Comparison of ENCODE assay signal across 1 cellular context in genomic region chr5:83475540-83476469, GRCh38.
TF ChIP-seq lines count a peak whose summit lies in the region.

No MANE protein-coding gene starts in this region.

TF ChIP-seq in HepG2, 621 proteins besides CTCF, POLR2A, EP300 and RAD21 (continues in another document):
- TF ChIP-seq HNF1A (IDR thresholded peaks at IDR 0.05; ENCODE audit: low read depth) (peak; percentile 85), HNF1A (CRISPR knock-in tag; IDR thresholded peaks at IDR 0.05; ENCODE audit: borderline replicate concordance) (peak; percentile 79; the same call in 1 of the 2 replicates), ATF2 (CRISPR knock-in tag; IDR thresholded peaks at IDR 0.05) (peak; percentile 81; the same call in 1 of the 2 replicates), CEBPG (CRISPR knock-in tag; IDR thresholded peaks at IDR 0.05) (peak; percentile 79), JUN (CRISPR knock-in tag; IDR thresholded peaks at IDR 0.05) (no peak), HOMEZ (CRISPR knock-in tag; IDR thresholded peaks at IDR 0.05; ENCODE audit: low read depth) (peak; percentile 66; the same call in 1 of the 2 replicates), ATF7 (IDR thresholded peaks at IDR 0.05) (peak; percentile 90), ATF7 (CRISPR knock-in tag; IDR thresholded peaks at IDR 0.05) (no peak), HNRNPUL1 (IDR thresholded peaks at IDR 0.05; ENCODE audit: low read depth, low read length) (peak; percentile 69; the same call in 1 of the 2 replicates), CEBPB (IDR thresholded peaks at IDR 0.05; ENCODE audit: borderline replicate concordance, low read depth, low read length) (peak; percentile 80), ZNF644 (CRISPR knock-in tag; IDR thresholded peaks at IDR 0.05; ENCODE audit: low read depth) (0 out of 2 replicates have a peak, but pooled peaks have one; percentile 24), POGZ (CRISPR knock-in tag; IDR thresholded peaks at IDR 0.05) (peak; percentile 52), FOXP1 (IDR thresholded peaks at IDR 0.05) (no peak), FOXP1 (CRISPR knock-in tag; IDR thresholded peaks at IDR 0.05) (peak; percentile 58; the same call in 1 of the 2 replicates), FOXK1 (CRISPR knock-in tag; IDR thresholded peaks at IDR 0.05; ENCODE audit: borderline replicate concordance, low read depth) (peak; percentile 37; the same call in 1 of the 2 replicates), CREB1 (IDR thresholded peaks at IDR 0.05) (peak; percentile 88), CREB1 (CRISPR knock-in tag; IDR thresholded peaks at IDR 0.05) (peak; percentile 82; the same call in 1 of the 2 replicates), MED1 (CRISPR knock-in tag; IDR thresholded peaks at IDR 0.05) (peak; percentile 47; the same call in 1 of the 2 replicates), JUNB (CRISPR knock-in tag; IDR thresholded peaks at IDR 0.05; ENCODE audit: borderline replicate concordance) (no peak), ZNF512B (CRISPR knock-in tag; IDR thresholded peaks at IDR 0.05; ENCODE audit: borderline replicate concordance) (no peak), PAXIP1 (CRISPR knock-in tag; conservative IDR thresholded peaks at IDR 0.05) (peak; percentile 69), HNF4A (CRISPR knock-in tag; IDR thresholded peaks at IDR 0.05) (peak; percentile 80), IKZF4 (CRISPR knock-in tag; IDR thresholded peaks at IDR 0.05; ENCODE audit: borderline replicate concordance, low read depth, not compliant biosample characterization) (no peak), TBX2 (CRISPR knock-in tag; IDR thresholded peaks at IDR 0.05; ENCODE audit: borderline replicate concordance) (no peak), HNF4G (IDR thresholded peaks at IDR 0.05; ENCODE audit: borderline replicate concordance, low read depth, low read length) (0 out of 2 replicates have a peak, but pooled peaks have one; percentile 34), HNF4G (CRISPR knock-in tag; IDR thresholded peaks at IDR 0.05; ENCODE audit: borderline replicate concordance, low read depth) (no peak), CHD4 (IDR thresholded peaks at IDR 0.05; ENCODE audit: borderline replicate concordance, low read length) (peak; percentile 84; the same call in 1 of the 2 replicates), SOX5 (CRISPR knock-in tag; IDR thresholded peaks at IDR 0.05; ENCODE audit: borderline replicate concordance) (peak; percentile 98), ARID3A (IDR thresholded peaks at IDR 0.05; ENCODE audit: low read depth, low read length) (0 out of 2 replicates have a peak, but pooled peaks have one; percentile 44), ZNF503 (CRISPR knock-in tag; IDR thresholded peaks at IDR 0.05) (no peak), ONECUT2 (CRISPR knock-in tag; IDR thresholded peaks at IDR 0.05) (0 out of 2 replicates have a peak, but pooled peaks have one; percentile 14), EED (CRISPR knock-in tag; IDR thresholded peaks at IDR 0.05) (no peak), SSRP1 (CRISPR knock-in tag; IDR thresholded peaks at IDR 0.05) (no peak), SOX6 (IDR thresholded peaks at IDR 0.05) (no peak), SOX6 (CRISPR knock-in tag; IDR thresholded peaks at IDR 0.05) (peak; percentile 97), HMG20A (CRISPR knock-in tag; IDR thresholded peaks at IDR 0.05; ENCODE audit: borderline replicate concordance) (peak; percentile 64; the same call in 1 of the 2 replicates), GATAD2A (CRISPR knock-in tag; IDR thresholded peaks at IDR 0.05) (peak; percentile 76), KDM4B (CRISPR knock-in tag; IDR thresholded peaks at IDR 0.05) (no peak), ZNF337 (CRISPR knock-in tag; IDR thresholded peaks at IDR 0.05; ENCODE audit: borderline replicate concordance, low read depth) (no peak), BCL6 (CRISPR knock-in tag; IDR thresholded peaks at IDR 0.05) (peak; percentile 69), HNF1B (CRISPR knock-in tag; IDR thresholded peaks at IDR 0.05) (peak; percentile 31; the same call in 1 of the 2 replicates), FOXA3 (CRISPR knock-in tag; IDR thresholded peaks at IDR 0.05) (peak; percentile 40; the same call in 1 of the 2 replicates), KDM6A (CRISPR knock-in tag; IDR thresholded peaks at IDR 0.05; ENCODE audit: low read depth) (0 out of 2 replicates have a peak, but pooled peaks have one; percentile 38)
